8 cellular contexts compared by ENCODE assay signal in the genomic region with DNA sequence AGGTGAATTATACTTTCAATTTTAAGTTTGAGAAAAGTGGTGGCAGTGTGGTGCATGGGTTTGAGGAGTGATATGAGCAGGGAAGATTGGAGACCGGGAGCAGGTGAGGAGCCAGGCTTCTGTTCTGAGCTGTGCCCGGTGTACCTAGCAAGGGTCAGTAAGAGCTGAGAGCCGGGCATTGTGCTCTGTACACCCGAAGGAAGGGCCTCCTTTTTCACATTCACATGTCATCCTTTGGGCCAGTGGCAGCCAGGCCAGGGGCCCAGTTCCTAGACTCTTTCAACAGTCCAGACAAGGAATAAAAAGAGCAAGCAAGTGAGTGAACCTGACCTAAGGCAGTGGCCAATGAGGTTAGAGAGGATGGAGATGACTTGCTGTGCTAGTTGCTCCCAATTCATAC. TPM values are rescaled to one million over a fixed set of nuclear protein-coding genes. Genes with fewer than 3 reads are reported as not detected.
DNase-seq lines count a peak whose midpoint lies in the region; ATAC-seq and TF ChIP-seq lines count a peak whose summit lies in the region.

No MANE protein-coding gene starts in this region.

- H3K4me1 ChIP-seq in Karpas-422 (ENCODE audit: low read length) (peaks cover 21% of the 10 kb centered on the region), uterus (no peaks in the 10 kb centered on the region)

- in situ Hi-C loops in G401 (cut with HindIII; ENCODE audit: low sequenced_read_pairs) = no loop called here

- no peak overlapping the region for H3K4me3 Mint-ChIP-seq in endothelial cell (ENCODE audit: unreplicated experiment)
- H3K4me3 Mint-ChIP-seq in stimulated activated memory B cell treated with anti-CD40 and anti-IgM and Interleukin-4, amounts not matched to agents 10 μg/mL and 1 μg/mL and 100 μg/mL, for 72 hours = no peak overlapping the region

- peak overlapping the region; percentile 67 for H3K4me2 ChIP-seq in Karpas-422 (ENCODE audit: low read depth, low read length, poor library complexity, severe bottlenecking)

- H3K27ac ChIP-seq in Karpas-422 (ENCODE audit: low read length) (no peak overlapping the region), uterus (peak overlapping the region in 1 of 2 donors; percentile 7)

- no peaks in the 10 kb centered on the region for H3K79me2 ChIP-seq in Karpas-422 (ENCODE audit: low read length)

- H3K36me3 ChIP-seq in Karpas-422 (ENCODE audit: insufficient read depth, low read length) (no peaks in the 10 kb centered on the region), uterus (no peaks in the 10 kb centered on the region)

- H3K4me1 Mint-ChIP-seq in endothelial cell (ENCODE audit: unreplicated experiment) = peaks cover 5% of the 10 kb centered on the region
- peaks cover 19% of the 10 kb centered on the region for H3K4me1 Mint-ChIP-seq in stimulated activated memory B cell treated with anti-CD40 and anti-IgM and Interleukin-4, amounts not matched to agents 10 μg/mL and 1 μg/mL and 100 μg/mL, for 72 hours

- no peak for TF ChIP-seq CTCF in endothelial cell (IDR thresholded peaks at IDR 0.05; ENCODE audit: unreplicated experiment)
- no peak for TF ChIP-seq CTCF in uterus (IDR thresholded peaks at IDR 0.05)

- peak; percentile 3 for ATAC-seq in GM18873 (IDR thresholded peaks at IDR 0.05; ENCODE audit: low FRiP score, unreplicated experiment)
- ATAC-seq in stimulated activated memory B cell treated with anti-CD40 and anti-IgM and Interleukin-4, amounts not matched to agents 10 μg/mL and 1 μg/mL and 100 μg/mL, for 72 hours = peak; percentile 13

- H3K4me3 ChIP-seq in Karpas-422 (ENCODE audit: low read length) (peak overlapping the region; percentile 50; the same call in 1 of the 2 replicates), uterus (no peak overlapping the region)

- no peak for TF ChIP-seq POLR2A in uterus (IDR thresholded peaks at IDR 0.05)

- no peaks in the 10 kb centered on the region for H3K9me2 ChIP-seq in Karpas-422 (replicated peaks; ENCODE audit: insufficient read depth, low read length)

- no peak for DNase-seq in Karpas-422
- no peak for DNase-seq in endothelial cell (ENCODE audit: low spot score)
- no peak for DNase-seq in stimulated activated naive CD4-positive, alpha-beta T cell (lab: John Stamatoyannopoulos, UW)
- no peak for DNase-seq in uterus
- DNase-seq in G401 (ENCODE audit: low spot score) = no peak
- no peak for DNase-seq in T-helper 2 cell

- peak overlapping the region; percentile 19 for H3K27ac Mint-ChIP-seq in endothelial cell (ENCODE audit: unreplicated experiment)
- H3K27ac Mint-ChIP-seq in stimulated activated memory B cell treated with anti-CD40 and anti-IgM and Interleukin-4, amounts not matched to agents 10 μg/mL and 1 μg/mL and 100 μg/mL, for 72 hours = peak overlapping the region; percentile 36

- peak overlapping the region; percentile 40 for H3K9ac ChIP-seq in Karpas-422 (ENCODE audit: low read length)

- H3K27me3 Mint-ChIP-seq in endothelial cell (ENCODE audit: unreplicated experiment) = peaks cover 12% of the 10 kb centered on the region
- H3K27me3 Mint-ChIP-seq in stimulated activated memory B cell treated with anti-CD40 and anti-IgM and Interleukin-4, amounts not matched to agents 10 μg/mL and 1 μg/mL and 100 μg/mL, for 72 hours = peaks cover 8% of the 10 kb centered on the region

- peak overlapping the region; percentile 78 for H2AFZ ChIP-seq in Karpas-422 (ENCODE audit: low read length)

- intact Hi-C loops in uterus (cut with DNase I; ENCODE audit: low total_unique reads) = no loop called here

- H3K27me3 ChIP-seq in Karpas-422 (ENCODE audit: low read length) = no peaks in the 10 kb centered on the region
- no peaks in the 10 kb centered on the region for H3K27me3 ChIP-seq in uterus

- H4K20me1 ChIP-seq in Karpas-422 (ENCODE audit: insufficient read depth, low read depth, low read length) = no peaks in the 10 kb centered on the region

- peaks cover 5% of the 10 kb centered on the region for H3K36me3 Mint-ChIP-seq in endothelial cell (ENCODE audit: low read depth, unreplicated experiment)
- peaks cover under 1% of the 10 kb centered on the region for H3K36me3 Mint-ChIP-seq in stimulated activated memory B cell treated with anti-CD40 and anti-IgM and Interleukin-4, amounts not matched to agents 10 μg/mL and 1 μg/mL and 100 μg/mL, for 72 hours

- no peaks in the 10 kb centered on the region for H3K9me3 Mint-ChIP-seq in endothelial cell (ENCODE audit: unreplicated experiment)
- H3K9me3 Mint-ChIP-seq in stimulated activated memory B cell treated with anti-CD40 and anti-IgM and Interleukin-4, amounts not matched to agents 10 μg/mL and 1 μg/mL and 100 μg/mL, for 72 hours = no peaks in the 10 kb centered on the region

- no peaks in the 10 kb centered on the region for H3K9me3 ChIP-seq in Karpas-422 (ENCODE audit: low read length)
- H3K9me3 ChIP-seq in uterus = no peaks in the 10 kb centered on the region

RNA-seq across cellular contexts. Expression of gene TRA2B, which starts 5.1 kb away (rescaled TPM):
- total RNA-seq in Karpas-422 (2014; rRNA removed; shearing (Covaris generic); ENCODE audit: low replicate concordance) = 328 and 331 TPM in 2 replicates
- total RNA-seq in endothelial cell (ENCODE audit: unreplicated experiment) (132 TPM), uterus (100 to 1,000 TPM in 3 of 4 donors, 10 to 100 TPM in 1; 33.8 to 425 (median 173) TPM)
- total RNA-seq in G401 (2014; rRNA removed; shearing (Covaris generic)) = 176 and 232 TPM in 2 replicates
